In the genomic region with DNA sequence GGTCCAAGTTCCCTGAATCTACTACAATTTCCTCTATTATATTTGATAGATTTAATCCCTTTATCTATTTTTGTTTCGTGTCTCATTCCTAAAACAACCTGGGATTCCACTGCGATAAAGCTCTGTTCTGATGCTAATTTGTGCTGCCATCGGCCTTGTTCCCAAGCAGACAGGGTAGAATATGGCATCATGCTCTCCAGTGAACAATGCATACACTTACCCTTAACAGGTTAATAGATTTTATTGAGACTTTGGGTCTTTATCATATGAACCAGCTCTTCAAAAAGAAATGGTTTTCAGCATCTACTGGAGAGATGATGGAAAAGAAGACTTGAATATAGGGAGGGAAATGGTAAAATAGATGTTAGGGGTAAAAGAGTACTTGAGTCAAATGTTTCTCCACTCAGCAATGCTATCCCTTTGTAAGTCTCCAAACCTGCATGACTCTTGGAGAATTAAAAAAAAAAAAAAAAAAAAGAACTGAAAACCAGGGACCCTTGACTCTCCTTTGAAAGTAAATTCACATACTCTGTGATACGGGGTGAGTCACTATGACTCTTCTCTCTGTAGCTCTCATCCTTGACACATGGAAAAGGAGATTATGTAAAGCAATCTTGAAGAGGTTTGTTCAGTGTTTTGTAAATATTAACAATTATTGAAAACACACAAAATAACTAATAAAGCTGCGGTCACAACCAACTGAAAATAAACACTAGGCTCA, we compare ENCODE assay signal across 13 cellular contexts.
DNase-seq lines count a peak whose midpoint lies in the region; TF ChIP-seq lines count a peak whose summit lies in the region.
"Had no signal": no experiment of that assay in that cellular context is flagged by ENCODE, and none has a peak within 500 bp of the region (broad histone marks: within the 10 kb centered on the region; RNA-seq: fewer than 3 reads in every experiment).

No MANE protein-coding gene starts in this region.

- DNase-seq in DMS 273 (lab: John Stamatoyannopoulos, UW; ENCODE audit: unreplicated experiment) (peak; percentile 29), DMS 273 treated with DMSO at 0.1 percent for 48 hours (lab: John Stamatoyannopoulos, UW) (no peak), NCI-H146 (lab: John Stamatoyannopoulos, UW) (peak; percentile 56), mammary epithelial cell (peak; percentile 29), non-pigmented ciliary epithelial cell (ENCODE audit: low read depth) (peak; percentile 26), NCI-H748 (lab: John Stamatoyannopoulos, UW; ENCODE audit: unreplicated experiment) (no peak)
- DNase-seq in activated CD4-positive, alpha-beta T cell treated with anti-CD3 and anti-CD28 coated beads for 4 hours: no peak
- DNase-seq in activated CD4-positive, alpha-beta T cell treated with anti-CD3 and anti-CD28 coated beads for 1 hour: no peak
- DNase-seq: activated naive CD4-positive, alpha-beta T cell treated with anti-CD3 and anti-CD28 coated beads for 36 hours; GF-D8; nephron progenitor cell; stimulated activated CD4-positive, alpha-beta T cell treated with anti-CD3 and anti-CD28 coated beads, Interleukin-1b, Interleukin-23, amount 100 ng/mL, for 48 hours had no signal

- H3K27me3 ChIP-seq in mammary epithelial cell (ENCODE audit: insufficient read depth, low read length): no peaks in the 10 kb centered on the region

- intact Hi-C loops in mammary epithelial cell (cut with micrococcal nuclease): no loop called here

- no TSS peak for BruUV-seq in mammary epithelial cell (replicated peaks; lab: Mats Ljungman, UMichigan)

- H3K9me3 ChIP-seq in mammary epithelial cell (replicated peaks; ENCODE audit: insufficient read depth, low read length): no peaks in the 10 kb centered on the region

- in situ Hi-C loops in mammary epithelial cell (cut with MboI; ENCODE audit: low sequenced_read_pairs in 2 of 2): no loop called here

- no peak overlapping the region for H3K27ac ChIP-seq in mammary epithelial cell (ENCODE audit: insufficient read depth, low read depth, low read length)
- H3K27ac ChIP-seq: 22Rv1 had no signal

- CTCF ChIA-PET in mammary epithelial cell (lab: Charles Lee; ENCODE audit: low non-redundant PET): no interaction called here

- H2AFZ ChIP-seq in mammary epithelial cell (ENCODE audit: low read depth, low read length): no peak overlapping the region

- WGBS in mammary epithelial cell (ENCODE audit: low coverage, missing lambda C conversion rate): 87% methylated on average over 5 of the region's 5 CpGs

- H3K4me2 ChIP-seq in mammary epithelial cell (ENCODE audit: insufficient read depth, low read depth, low read length): no peak overlapping the region

- dilution Hi-C loops in mammary epithelial cell (cut with HindIII; ENCODE audit: low sequenced_read_pairs): no loop called here

- peaks cover 11% of the 10 kb centered on the region for H3K4me1 ChIP-seq in mammary epithelial cell (ENCODE audit: insufficient read depth, low read length)

- H3K9ac ChIP-seq in mammary epithelial cell (ENCODE audit: insufficient read depth, low read length): no peak overlapping the region

- no peak overlapping the region for H3K4me3 ChIP-seq in mammary epithelial cell (replicated peaks in 1 of 3; ENCODE audit: insufficient read depth in 1 of 3, low read depth in 2 of 3, low read length in 3 of 3)

- no peak for TF ChIP-seq CTCF in mammary epithelial cell (conservative IDR thresholded peaks at IDR 0.05 in 1 of 2, IDR thresholded peaks at IDR 0.05 in 1 of 2; ENCODE audit: extremely low read depth in 1 of 2, insufficient read depth in 1 of 2, low read depth in 1 of 2, low read length in 2 of 2)

- H3K36me3 ChIP-seq in mammary epithelial cell (ENCODE audit: insufficient read depth, low read length): no peaks in the 10 kb centered on the region

- H3K79me2 ChIP-seq in mammary epithelial cell (ENCODE audit: insufficient read depth, low read length): no peaks in the 10 kb centered on the region

- no peaks in the 10 kb centered on the region for H4K20me1 ChIP-seq in mammary epithelial cell (ENCODE audit: insufficient read depth, low read length)

Comparison
In these comparisons a context has a peak if more than half of its experiments do, and no peak if none do; other contexts are left out.
1. DNase-seq: peak in DMS 273 (single experiment), NCI-H146 (single experiment), mammary epithelial cell (single experiment) and non-pigmented ciliary epithelial cell (single experiment); none in DMS 273 treated with DMSO at 0.1 percent for 48 hours (single experiment), NCI-H748 (single experiment), activated CD4-positive, alpha-beta T cell treated with anti-CD3 and anti-CD28 coated beads for 4 hours (0 of 2) and activated CD4-positive, alpha-beta T cell treated with anti-CD3 and anti-CD28 coated beads for 1 hour (single experiment).